11 cellular contexts compared by ENCODE assay signal in the genomic region with DNA sequence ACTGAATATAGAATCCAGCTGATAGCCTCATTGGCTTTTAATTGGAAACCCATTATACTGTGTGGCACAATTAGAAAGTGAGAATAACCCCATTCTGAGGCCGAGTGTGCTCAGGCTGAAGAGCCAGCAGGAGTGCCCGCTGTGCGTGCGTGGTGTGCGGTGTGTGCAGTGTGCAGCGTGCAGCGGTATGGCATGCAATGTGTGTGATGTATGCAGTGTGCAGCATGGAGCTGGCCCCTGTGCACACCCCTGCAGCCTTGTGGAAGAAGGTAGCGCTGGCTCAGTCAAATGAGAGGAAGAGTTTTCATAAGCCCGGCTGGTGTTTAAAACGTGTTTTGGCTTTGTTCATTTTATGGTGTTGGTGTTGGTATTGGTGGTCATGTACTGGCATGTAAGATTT. TPM values are rescaled to one million over a fixed set of nuclear protein-coding genes. Genes with fewer than 3 reads are reported as not detected.
DNase-seq lines count a peak whose midpoint lies in the region; ATAC-seq and TF ChIP-seq lines count a peak whose summit lies in the region.
"Had no signal": no experiment of that assay in that cellular context is flagged by ENCODE, and none has a peak within 500 bp of the region (broad histone marks: within the 10 kb centered on the region; RNA-seq: fewer than 3 reads in every experiment).

No MANE protein-coding gene starts in this region.

- H3K79me2 ChIP-seq in osteoblast (ENCODE audit: insufficient read depth, low read length), result peaks cover 23% of the 10 kb centered on the region

- H3K4me3 Mint-ChIP-seq in Caco-2 (ENCODE audit: unreplicated experiment) (no peak overlapping the region), HFFc6 (no peak overlapping the region), brain (peak overlapping the region in 1 of 5 experiments; percentile 43)
- H3K4me3 Mint-ChIP-seq: CD8-positive, alpha-beta memory T cell; central memory CD8-positive, alpha-beta T cell; natural killer cell treated with Interleukin-12 subunit alpha and Interleukin-12 subunit beta and Interleukin-15 and Interleukin-18, amount 100 ng/mL, for 72 hours had no signal

- H2AFZ ChIP-seq in osteoblast (ENCODE audit: low read length), result no peak overlapping the region

- intact Hi-C loops in Caco-2 (cut with micrococcal nuclease; ENCODE audit: unreplicated experiment), result loop anchor here (1.0 kb wide), 1 partner anchor 47 kb away; no protein-coding TSS in a partner anchor

- no peak overlapping the region for H3K4me3 ChIP-seq in Caco-2 (ENCODE audit: low read depth, low read length)
- H3K4me3 ChIP-seq in osteoblast (ENCODE audit: insufficient read depth, low read length), result no peak overlapping the region

- H3K4me1 ChIP-seq in Caco-2, result no peaks in the 10 kb centered on the region
- H3K4me1 ChIP-seq in osteoblast (ENCODE audit: insufficient read depth, low read length), result peaks cover 12% of the 10 kb centered on the region

- H3K36me3 ChIP-seq in Caco-2 (ENCODE audit: control insufficient read depth, insufficient read depth, low read length) (peaks cover 6% of the 10 kb centered on the region), osteoblast (ENCODE audit: insufficient read depth, low read length) (peaks cover 79% of the 10 kb centered on the region)

- no TSS peak for BruUV-seq in Caco-2 (replicated peaks; lab: Mats Ljungman, UMichigan)

- POLR2A ChIA-PET in Caco-2 (lab: Charles Lee), result no interaction called here

- H3K27ac ChIP-seq in osteoblast (ENCODE audit: low read depth, low read length), result no peak overlapping the region

- CTCF ChIA-PET in Caco-2 (lab: Charles Lee), result interaction anchor here (0.7 to 1.2 kb wide), 3 partner anchors 29 to 711 kb away, joined by 3 to 5 read pairs (median 3); partner anchors contain the start of gene TRMT61A

- peaks cover 26% of the 10 kb centered on the region for H4K20me1 ChIP-seq in osteoblast (ENCODE audit: insufficient read depth, low read length)

- H3K9me3 ChIP-seq in Caco-2 (no peaks in the 10 kb centered on the region), osteoblast (ENCODE audit: low read depth, low read length) (no peaks in the 10 kb centered on the region)

- H3K36me3 Mint-ChIP-seq in Caco-2 (ENCODE audit: insufficient read depth, unreplicated experiment), result peaks cover 64% of the 10 kb centered on the region
- H3K36me3 Mint-ChIP-seq in HFFc6 (ENCODE audit: low read depth), result peaks cover 28% of the 10 kb centered on the region
- H3K36me3 Mint-ChIP-seq in brain, result peaks cover 49% of the 10 kb centered on the region

- DNase-seq in Caco-2 (no peak), HFFc6 (no peak), osteoblast (ENCODE audit: insufficient read length, low spot score, missing footprints) (peak; percentile 17), NCI-H1694 (lab: John Stamatoyannopoulos, UW) (no peak)
- DNase-seq in activated CD4-positive, CD25-positive, alpha-beta regulatory T cell (lab: John Stamatoyannopoulos, UW), result no peak
- DNase-seq: GF-D8 had no signal

- no peak for TF ChIP-seq CTCF in Caco-2 (IDR thresholded peaks at IDR 0.05; ENCODE audit: insufficient read depth in 1 of 2, low read depth in 1 of 2, low read length in 1 of 2, severe bottlenecking in 1 of 2, unreplicated experiment in 1 of 2)
- no peak for TF ChIP-seq CTCF in HFFc6 (IDR thresholded peaks at IDR 0.05)
- TF ChIP-seq CTCF in brain (conservative IDR thresholded peaks at IDR 0.05), result no peak
- TF ChIP-seq CTCF in osteoblast (IDR thresholded peaks at IDR 0.05; ENCODE audit: extremely low read depth, low read depth, low read length), result no peak

- H3K4me2 ChIP-seq in osteoblast (ENCODE audit: insufficient read depth, low read length), result no peak overlapping the region

- H3K27me3 Mint-ChIP-seq in Caco-2 (ENCODE audit: insufficient read depth, unreplicated experiment), result no peaks in the 10 kb centered on the region
- peaks cover 3% of the 10 kb centered on the region; the same call in 1 of the 2 replicates for H3K27me3 Mint-ChIP-seq in HFFc6 (ENCODE audit: insufficient read depth)
- no peaks in the 10 kb centered on the region for H3K27me3 Mint-ChIP-seq in brain
- H3K27me3 Mint-ChIP-seq: CD8-positive, alpha-beta memory T cell; central memory CD8-positive, alpha-beta T cell; natural killer cell treated with Interleukin-12 subunit alpha and Interleukin-12 subunit beta and Interleukin-15 and Interleukin-18, amount 100 ng/mL, for 72 hours had no signal

- H3K27me3 ChIP-seq in Caco-2 (replicated peaks; ENCODE audit: control insufficient read depth, insufficient read depth, low read length) (no peaks in the 10 kb centered on the region), osteoblast (ENCODE audit: insufficient read depth, low read length) (no peaks in the 10 kb centered on the region)

- no peaks in the 10 kb centered on the region for H3K4me1 Mint-ChIP-seq in Caco-2 (ENCODE audit: low read depth, unreplicated experiment)
- peaks cover 18% of the 10 kb centered on the region for H3K4me1 Mint-ChIP-seq in HFFc6 (ENCODE audit: low read depth)
- peaks cover 34% of the 10 kb centered on the region for H3K4me1 Mint-ChIP-seq in brain

- no peak for ATAC-seq in GM21576 (IDR thresholded peaks at IDR 0.05; ENCODE audit: unreplicated experiment)

- H3K27ac Mint-ChIP-seq in Caco-2 (ENCODE audit: unreplicated experiment) (peak overlapping the region; percentile 47), HFFc6 (peak overlapping the region; percentile 3; the same call in 1 of the 2 replicates), brain (peak overlapping the region; percentile 71 to 89 (median 88))

- H3K9me3 Mint-ChIP-seq in Caco-2 (ENCODE audit: unreplicated experiment) (no peaks in the 10 kb centered on the region), HFFc6 (no peaks in the 10 kb centered on the region), brain (no peaks in the 10 kb centered on the region)
- H3K9me3 Mint-ChIP-seq: CD8-positive, alpha-beta memory T cell; central memory CD8-positive, alpha-beta T cell; natural killer cell treated with Interleukin-12 subunit alpha and Interleukin-12 subunit beta and Interleukin-15 and Interleukin-18, amount 100 ng/mL, for 72 hours had no signal

RNA-seq across cellular contexts. Expression of gene CKB, which starts 22.9 kb away (rescaled TPM):
- 611 and 645 TPM in 2 replicates for total RNA-seq in Caco-2 (2022)
- 10 to 100 TPM; 16.6 to 31.3 (median 19.4) TPM for total RNA-seq in HFFc6 (2021; fragmentation: NEBNext Ultra II Directional; extraction: Animal tissue kit (Norgen Biotek cat#: 25700))
- 2,462 TPM for polyA plus RNA-seq in brain (ENCODE audit: insufficient read depth, low read depth, low replicate concordance)
- total RNA-seq in osteoblast, result 5.1 and 8.3 TPM in 2 replicates

RNA-seq across cellular contexts. Expression of gene TRMT61A, which starts 29.3 kb away (rescaled TPM):
- 20.8 and 22.3 TPM in 2 replicates for total RNA-seq in Caco-2 (2022)
- total RNA-seq in HFFc6 (2021; fragmentation: NEBNext Ultra II Directional; extraction: Animal tissue kit (Norgen Biotek cat#: 25700)), result 10 to 100 TPM; 12.0 to 14.9 (median 13.4) TPM
- polyA plus RNA-seq in brain (ENCODE audit: insufficient read depth, low read depth, low replicate concordance), result 17.1 TPM
- 9.0 and 10.6 TPM in 2 replicates for total RNA-seq in osteoblast

Comparison
In these comparisons a context has a peak if more than half of its experiments do, and no peak if none do; other contexts are left out.
1. H3K27ac Mint-ChIP-seq: peak in every context shown above with its lines; median percentile 88 in brain; 47 in Caco-2; 3 in HFFc6.
2. RNA of gene CKB, which starts 22.9 kb away (total RNA-seq): 611 to 645 TPM in Caco-2; 16.6 to 31.3 TPM in HFFc6 and 5.1 to 8.3 TPM in osteoblast; every median in the first group is over 10 times any median in the second.